ENCODE assay signal across 8 cellular contexts in the genomic region with DNA sequence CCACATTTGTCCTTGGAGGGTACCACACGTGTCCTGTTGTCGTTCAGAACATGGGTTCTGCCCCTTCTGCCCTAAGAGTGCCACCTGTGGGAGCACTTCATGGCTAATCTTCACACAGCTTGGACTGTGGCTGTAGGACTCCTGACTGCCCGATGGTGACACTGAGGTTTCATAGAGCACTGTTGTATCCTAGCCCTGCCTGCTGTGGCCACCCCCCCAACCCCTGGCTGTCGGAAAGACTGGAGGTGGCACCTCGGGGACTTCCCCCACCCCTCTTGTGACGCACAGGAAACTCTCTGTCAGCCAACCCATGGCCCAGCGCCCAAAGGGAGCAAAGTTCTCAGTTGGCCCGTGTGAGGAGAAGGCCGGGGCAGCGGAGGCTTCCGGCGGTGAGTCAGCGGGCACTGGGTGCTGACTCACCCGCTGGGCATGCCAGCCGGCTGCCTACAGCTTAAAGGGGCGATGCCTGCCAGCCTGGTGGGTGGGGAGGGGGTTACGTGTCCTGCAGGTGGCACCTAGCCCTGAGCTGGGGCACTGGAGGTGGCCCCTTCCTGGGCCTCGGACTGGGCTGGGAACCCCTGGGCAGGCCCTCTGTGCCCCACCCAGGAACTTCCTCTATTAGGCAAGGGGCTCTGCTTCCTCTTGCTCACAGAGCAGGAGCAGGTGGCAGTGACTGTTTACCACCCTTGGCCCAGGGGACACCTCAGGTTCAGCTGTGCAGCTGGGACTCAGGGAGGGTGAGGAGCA. TPM values are rescaled to one million over a fixed set of nuclear protein-coding genes. Genes with fewer than 3 reads are reported as not detected.
DNase-seq lines count a peak whose midpoint lies in the region; ATAC-seq, FAIRE-seq and TF ChIP-seq lines count a peak whose summit lies in the region.

No MANE protein-coding gene starts in this region.

- DNase-seq in GM13977 (ENCODE audit: low spot score) (peak; percentile 78), endothelial cell of umbilical vein (ENCODE audit: low read depth, low spot score) (peak; percentile 97), naive B cell (peak; percentile 95), NCI-H524 treated with DMSO at 0.1 percent for 48 hours (lab: John Stamatoyannopoulos, UW) (no peak)
- DNase-seq in NK-92 treated with Interleukin-12 subunit alpha and Interleukin-12 subunit beta, amount 100 ng/mL, for 24 hours (lab: John Stamatoyannopoulos, UW) = peak; percentile 94
- DNase-seq in activated CD8-positive, alpha-beta memory T cell treated with anti-CD3 and anti-CD28 coated beads, Interleukin-2, amount 10 ng/mL, durations not matched to agents 7 days and 5 days = peak; percentile 97
- DNase-seq in stimulated activated naive CD4-positive, alpha-beta T cell treated with Interleukin-2 at 50 U/mL for 16 hours (lab: John Stamatoyannopoulos, UW) = peak; percentile 97

- H3K9me1 ChIP-seq in endothelial cell of umbilical vein (replicated peaks; ENCODE audit: control insufficient read depth, extremely low read depth, insufficient read depth, low read length) = no peaks in the 10 kb centered on the region

- CTCF ChIA-PET in activated CD8-positive, alpha-beta memory T cell treated with anti-CD3 and anti-CD28 coated beads, Interleukin-2, amount 10 ng/mL, durations not matched to agents 7 days and 5 days (lab: Charles Lee) = interaction anchor here (0.6 to 4.0 kb wide), 8 partner anchors 8 to 485 kb away, joined by 3 to 30 read pairs (median 4); a partner anchor contains a TSS
- CTCF ChIA-PET in endothelial cell of umbilical vein (lab: Charles Lee) = interaction anchor here (1.0 to 3.9 kb wide), 6 partner anchors 8 to 224 kb away, joined by 3 to 39 read pairs (median 10); no protein-coding TSS in a partner anchor

- H3K4me3 Mint-ChIP-seq in activated CD8-positive, alpha-beta memory T cell treated with anti-CD3 and anti-CD28 coated beads, Interleukin-2, amount 10 ng/mL, durations not matched to agents 7 days and 5 days = peak overlapping the region; percentile 87
- peak overlapping the region; percentile 92 to 98 (median 96) for H3K4me3 Mint-ChIP-seq in naive B cell

- no peaks in the 10 kb centered on the region for H3K27me3 ChIP-seq in endothelial cell of umbilical vein (ENCODE audit: control insufficient read depth in 2 of 2, insufficient read depth in 2 of 2, low read length in 2 of 2)

- peaks cover 40% of the 10 kb centered on the region for H3K4me1 Mint-ChIP-seq in activated CD8-positive, alpha-beta memory T cell treated with anti-CD3 and anti-CD28 coated beads, Interleukin-2, amount 10 ng/mL, durations not matched to agents 7 days and 5 days
- peaks cover 66% of the 10 kb centered on the region in 3 donors for H3K4me1 Mint-ChIP-seq in naive B cell

- peaks cover 39% of the 10 kb centered on the region for H3K4me1 ChIP-seq in endothelial cell of umbilical vein (ENCODE audit: control insufficient read depth, extremely low read depth, insufficient read depth, low read length)

- no peaks in the 10 kb centered on the region for H3K36me3 ChIP-seq in endothelial cell of umbilical vein (ENCODE audit: control insufficient read depth in 2 of 2, extremely low read depth in 1 of 2, insufficient read depth in 2 of 2, low read length in 2 of 2)

- peak overlapping the region; percentile 74 for H3K4me2 ChIP-seq in endothelial cell of umbilical vein (ENCODE audit: insufficient read depth, low read length)

- no peaks in the 10 kb centered on the region for H3K9me3 Mint-ChIP-seq in activated CD8-positive, alpha-beta memory T cell treated with anti-CD3 and anti-CD28 coated beads, Interleukin-2, amount 10 ng/mL, durations not matched to agents 7 days and 5 days (ENCODE audit: low read depth)
- H3K9me3 Mint-ChIP-seq in naive B cell = peaks cover 0 to 4% (median 2%) of the 10 kb centered on the region in 7 donors

- FAIRE-seq in endothelial cell of umbilical vein (lab: Jason Lieb, UNC) = peak; percentile 96

- peak overlapping the region; percentile 99 for H3K27ac ChIP-seq in endothelial cell of umbilical vein (ENCODE audit: insufficient read depth, low read depth, low read length)

- TF ChIP-seq POLR2A in endothelial cell of umbilical vein (IDR thresholded peaks at IDR 0.05; ENCODE audit: low read depth, low read length) = peak; percentile 53

- POLR2A ChIA-PET in endothelial cell of umbilical vein (lab: Charles Lee) = interaction anchor here (0.7 kb wide), 1 partner anchor 19 kb away, joined by 3 read pairs; no protein-coding TSS in a partner anchor

- dilution Hi-C loops in endothelial cell of umbilical vein (cut with MboI; ENCODE audit: extremely low pct_ligation_motif_present, low sequenced_read_pairs) = no loop called here

- peaks cover 8% of the 10 kb centered on the region for H3K36me3 Mint-ChIP-seq in activated CD8-positive, alpha-beta memory T cell treated with anti-CD3 and anti-CD28 coated beads, Interleukin-2, amount 10 ng/mL, durations not matched to agents 7 days and 5 days
- peaks cover 4 to 8% of the 10 kb centered on the region in 2 donors for H3K36me3 Mint-ChIP-seq in naive B cell

- intact Hi-C loops in endothelial cell of umbilical vein (cut with micrococcal nuclease) = loop anchor here (1.0 to 2.0 kb wide), 2 partner anchors 35 to 353 kb away; a partner anchor contains a TSS

- H4K20me1 ChIP-seq in endothelial cell of umbilical vein (replicated peaks; ENCODE audit: control insufficient read depth, extremely low read depth, insufficient read depth, low read length) = no peaks in the 10 kb centered on the region

- H3K27ac Mint-ChIP-seq in activated CD8-positive, alpha-beta memory T cell treated with anti-CD3 and anti-CD28 coated beads, Interleukin-2, amount 10 ng/mL, durations not matched to agents 7 days and 5 days = peak overlapping the region; percentile 93
- H3K27ac Mint-ChIP-seq in naive B cell = peak overlapping the region; percentile 98 to 99 (median 99)

- no peak overlapping the region for H2AFZ ChIP-seq in endothelial cell of umbilical vein (ENCODE audit: low read depth, low read length)

- H3K27me3 Mint-ChIP-seq in activated CD8-positive, alpha-beta memory T cell treated with anti-CD3 and anti-CD28 coated beads, Interleukin-2, amount 10 ng/mL, durations not matched to agents 7 days and 5 days = no peaks in the 10 kb centered on the region
- peaks cover 0 to 5% (median 0%) of the 10 kb centered on the region in 3 donors for H3K27me3 Mint-ChIP-seq in naive B cell

- peak overlapping the region; percentile 84 for H3K9ac ChIP-seq in endothelial cell of umbilical vein (replicated peaks; ENCODE audit: extremely low read depth, insufficient read depth, low read length)

- no peaks in the 10 kb centered on the region for H3K9me3 ChIP-seq in endothelial cell of umbilical vein (replicated peaks; ENCODE audit: control insufficient read depth, insufficient read depth, low read length)

- H3K79me2 ChIP-seq in endothelial cell of umbilical vein (ENCODE audit: control insufficient read depth, insufficient read depth, low read length) = peaks cover 57% of the 10 kb centered on the region

- H3K4me3 ChIP-seq in endothelial cell of umbilical vein (replicated peaks in 1 of 3; ENCODE audit: insufficient read depth in 1 of 3, low read depth in 1 of 3, low read length in 3 of 3) = peak overlapping the region in 1 of 3 experiments; percentile 4

- ATAC-seq in HG02973 (IDR thresholded peaks at IDR 0.05; ENCODE audit: unreplicated experiment) (peak; percentile 21), naive B cell (ENCODE audit: low read depth in 2 of 2) (peak; percentile 69)
- peak; percentile 63 for ATAC-seq in activated CD8-positive, alpha-beta memory T cell treated with anti-CD3 and anti-CD28 coated beads, Interleukin-2, amount 10 ng/mL, durations not matched to agents 7 days and 5 days

- in situ Hi-C loops in GM13977 (cut with MboI; ENCODE audit: low pct_unique_long_range_greater_than_20kb, low sequenced_read_pairs, unreplicated experiment) = loop anchor here (25.0 kb wide), 1 partner anchor 224 kb away; no protein-coding TSS in a partner anchor

- no peak for TF ChIP-seq CTCF in GM13977 (IDR thresholded peaks at IDR 0.05; ENCODE audit: extremely low read depth, insufficient read depth, missing control alignments)
- TF ChIP-seq CTCF in endothelial cell of umbilical vein (IDR thresholded peaks at IDR 0.05; ENCODE audit: extremely low read depth in 1 of 2, insufficient read depth in 1 of 2, low read depth in 1 of 2, low read length in 2 of 2) = no peak

- BruUV-seq in endothelial cell of umbilical vein (replicated peaks; lab: Mats Ljungman, UMichigan) = no TSS peak

TF ChIP-seq in endothelial cell of umbilical vein, 7 proteins besides CTCF, POLR2A, EP300 and RAD21 (continues in another document):
- TF ChIP-seq EZH2 (IDR thresholded peaks at IDR 0.05; ENCODE audit: borderline replicate concordance, low read depth, low read length, severe bottlenecking) = no peak
- peak; percentile 98 for TF ChIP-seq POLR2AphosphoS5 (IDR thresholded peaks at IDR 0.05; ENCODE audit: insufficient read depth, low read depth, low read length)
- peak; percentile 100 for TF ChIP-seq FOS (IDR thresholded peaks at IDR 0.05; ENCODE audit: borderline replicate concordance, insufficient read depth, low read length)

RNA-seq across cellular contexts. Expression of a gene that starts 3.4 kb away (rescaled TPM):
- 10 to 100 TPM; 65.5 to 97.3 TPM for total RNA-seq in activated CD8-positive, alpha-beta memory T cell treated with anti-CD3 and anti-CD28 coated beads, Interleukin-2, amount 10 ng/mL, durations not matched to agents 7 days and 5 days
- 33.2 and 36.3 TPM in 2 replicates for total RNA-seq in endothelial cell of umbilical vein
- 13.5 and 15.3 TPM in 2 replicates for polyA plus RNA-seq in endothelial cell of umbilical vein
- polyA plus RNA-seq in endothelial cell of umbilical vein (2011; cell fraction: cytosol; rRNA removed) = 18.8 and 18.9 TPM in 2 replicates
- polyA plus RNA-seq in endothelial cell of umbilical vein (2011; cell fraction: nucleus; rRNA removed) = 17.6 and 18.2 TPM in 2 replicates
- 34.8 and 38.0 TPM in 2 replicates for polyA plus RNA-seq in endothelial cell of umbilical vein (2012)
- polyA minus RNA-seq in endothelial cell of umbilical vein = 9.7 and 9.8 TPM in 2 replicates
- polyA minus RNA-seq in endothelial cell of umbilical vein (2011; cell fraction: cytosol; rRNA and poly(A)+ RNA removed) = 15.7 TPM
- 9.1 and 15.9 TPM in 2 replicates for polyA minus RNA-seq in endothelial cell of umbilical vein (2011; cell fraction: nucleus; rRNA and poly(A)+ RNA removed)
- polyA plus RNA-seq in naive B cell (ENCODE audit: low read depth in 6 of 6) = 100 to 1,000 TPM in 2 of 6 donors, 10 to 100 TPM in 4; 93.2 to 151 (median 99.7) TPM

RNA-seq across cellular contexts. Expression of a gene that starts 34.7 kb away (rescaled TPM):
- total RNA-seq in activated CD8-positive, alpha-beta memory T cell treated with anti-CD3 and anti-CD28 coated beads, Interleukin-2, amount 10 ng/mL, durations not matched to agents 7 days and 5 days = 1 to 10 TPM; 1.8 to 1.9 TPM
- 7.2 and 8.1 TPM in 2 replicates for total RNA-seq in endothelial cell of umbilical vein
- polyA plus RNA-seq in endothelial cell of umbilical vein = 6.9 and 7.0 TPM in 2 replicates
- polyA plus RNA-seq in endothelial cell of umbilical vein (2011; cell fraction: cytosol; rRNA removed) = 6.2 and 7.6 TPM in 2 replicates
- polyA plus RNA-seq in endothelial cell of umbilical vein (2011; cell fraction: nucleus; rRNA removed) = 4.6 and 5.3 TPM in 2 replicates
- polyA plus RNA-seq in endothelial cell of umbilical vein (2012) = 4.0 and 7.0 TPM in 2 replicates
- polyA minus RNA-seq in endothelial cell of umbilical vein = 6.2 and 6.7 TPM in 2 replicates
- 1.5 TPM for polyA minus RNA-seq in endothelial cell of umbilical vein (2011; cell fraction: cytosol; rRNA and poly(A)+ RNA removed)
- polyA minus RNA-seq in endothelial cell of umbilical vein (2011; cell fraction: nucleus; rRNA and poly(A)+ RNA removed) = 2.9 and 4.6 TPM in 2 replicates
- polyA plus RNA-seq in naive B cell (ENCODE audit: low read depth in 6 of 6) = 1 to 10 TPM in 3 of 6 donors, under 1 TPM in 2, not detected in 1; 0.52 to 2.2 (median 1.2) TPM
